In genomic region chr4:168139336-168139735, GRCh38 we compare ENCODE assay signal across 17 cellular contexts. TPM values are rescaled to one million over a fixed set of nuclear protein-coding genes. Genes with fewer than 3 reads are reported as not detected.
A peak's percentile ranks its signal among the peaks of the same experiment; 100 is the strongest.
DNase-seq lines count a peak whose midpoint lies in the region; ATAC-seq and TF ChIP-seq lines count a peak whose summit lies in the region.
"Had no signal": no experiment of that assay in that cellular context is flagged by ENCODE, and none has a peak within 500 bp of the region (broad histone marks: within the 10 kb centered on the region; RNA-seq: fewer than 3 reads in every experiment).

No MANE protein-coding gene starts in this region.

- H3K27me3 ChIP-seq in mammary epithelial cell (ENCODE audit: insufficient read depth, low read length) (no peaks in the 10 kb centered on the region), colonic mucosa (no peaks in the 10 kb centered on the region)
- H3K27me3 ChIP-seq: testis had no signal

- no peak overlapping the region for H3K27ac Mint-ChIP-seq in activated CD4-positive, alpha-beta T cell treated with anti-CD3 and anti-CD28 coated beads for 36 hours

- H3K36me3 Mint-ChIP-seq in activated CD4-positive, alpha-beta T cell treated with anti-CD3 and anti-CD28 coated beads for 36 hours (ENCODE audit: low read depth), result no peaks in the 10 kb centered on the region

- no peaks in the 10 kb centered on the region for H3K9me3 Mint-ChIP-seq in activated CD4-positive, alpha-beta T cell treated with anti-CD3 and anti-CD28 coated beads for 36 hours (ENCODE audit: low read depth)

- CTCF ChIA-PET in mammary epithelial cell (lab: Charles Lee; ENCODE audit: low non-redundant PET), result no interaction called here
- CTCF ChIA-PET in activated CD4-positive, alpha-beta T cell treated with anti-CD3 and anti-CD28 coated beads for 36 hours (lab: Charles Lee), result no interaction called here

- POLR2A ChIA-PET in activated CD4-positive, alpha-beta T cell treated with anti-CD3 and anti-CD28 coated beads for 36 hours (lab: Charles Lee), result no interaction called here

- H3K27ac ChIP-seq in mammary epithelial cell (ENCODE audit: insufficient read depth, low read depth, low read length), result peak overlapping the region; percentile 1
- H3K27ac ChIP-seq in colonic mucosa, result no peak overlapping the region
- H3K27ac ChIP-seq: testis had no signal

- no peak overlapping the region for H3K9ac ChIP-seq in mammary epithelial cell (ENCODE audit: insufficient read depth, low read length)
- H3K9ac ChIP-seq in colonic mucosa (ENCODE audit: low read depth in 2 of 2, low read length in 2 of 2), result no peak overlapping the region

- WGBS in mammary epithelial cell (ENCODE audit: low coverage, missing lambda C conversion rate), result 43% methylated on average over 5 of the region's 5 CpGs

- no peak for ATAC-seq in activated CD4-positive, alpha-beta T cell treated with anti-CD3 and anti-CD28 coated beads for 36 hours

- no peaks in the 10 kb centered on the region for H4K20me1 ChIP-seq in mammary epithelial cell (ENCODE audit: insufficient read depth, low read length)

- H3K27me3 Mint-ChIP-seq in activated CD4-positive, alpha-beta T cell treated with anti-CD3 and anti-CD28 coated beads for 36 hours, result peaks cover 5% of the 10 kb centered on the region

- BruUV-seq in mammary epithelial cell (replicated peaks; lab: Mats Ljungman, UMichigan), result no TSS peak

- in situ Hi-C loops in mammary epithelial cell (cut with MboI; ENCODE audit: low sequenced_read_pairs in 2 of 2), result no loop called here

- dilution Hi-C loops in mammary epithelial cell (cut with HindIII; ENCODE audit: low sequenced_read_pairs), result no loop called here

- no peak overlapping the region for H3K4me2 ChIP-seq in mammary epithelial cell (ENCODE audit: insufficient read depth, low read depth, low read length)

- H3K4me3 Mint-ChIP-seq in activated CD4-positive, alpha-beta T cell treated with anti-CD3 and anti-CD28 coated beads for 36 hours, result no peak overlapping the region

- H3K9me3 ChIP-seq in mammary epithelial cell (replicated peaks; ENCODE audit: insufficient read depth, low read length), result no peaks in the 10 kb centered on the region
- H3K9me3 ChIP-seq in colonic mucosa, result no peaks in the 10 kb centered on the region
- H3K9me3 ChIP-seq: testis had no signal

- H3K4me3 ChIP-seq in mammary epithelial cell (replicated peaks in 1 of 3; ENCODE audit: insufficient read depth in 1 of 3, low read depth in 2 of 3, low read length in 3 of 3), result no peak overlapping the region
- H3K4me3 ChIP-seq in colonic mucosa, result no peak overlapping the region
- H3K4me3 ChIP-seq: lung, testis had no signal

- H3K4me1 Mint-ChIP-seq in activated CD4-positive, alpha-beta T cell treated with anti-CD3 and anti-CD28 coated beads for 36 hours, result no peaks in the 10 kb centered on the region

- no peaks in the 10 kb centered on the region for H3K36me3 ChIP-seq in mammary epithelial cell (ENCODE audit: insufficient read depth, low read length)
- no peaks in the 10 kb centered on the region for H3K36me3 ChIP-seq in colonic mucosa

- H3K79me2 ChIP-seq in mammary epithelial cell (ENCODE audit: insufficient read depth, low read length), result no peaks in the 10 kb centered on the region

- DNase-seq in EL, result peak; percentile 80
- peak; percentile 52 for DNase-seq in NCI-H226
- peak; percentile 45 for DNase-seq in mammary epithelial cell
- DNase-seq in kidney tubule cell (ENCODE audit: low spot score), result peak; percentile 19
- DNase-seq in colonic mucosa, result no peak
- no peak for DNase-seq in activated CD4-positive, alpha-beta T cell treated with anti-CD3 and anti-CD28 coated beads for 36 hours
- DNase-seq in ecto neural progenitor cell (ENCODE audit: low spot score), result no peak
- DNase-seq in GM10266 (ENCODE audit: extremely low spot score), result no peak
- DNase-seq: AML-193; Calu3; glutamatergic neuron; NCI-H1436 treated with DMSO at 0.1 percent for 48 hours; NK-92 treated with Interleukin-12 subunit alpha and Interleukin-12 subunit beta, amount 100 ng/mL, for 24 hours; posterior cingulate gyrus; T-helper 1 cell; testis had no signal

- H2AFZ ChIP-seq in mammary epithelial cell (ENCODE audit: low read depth, low read length), result no peak overlapping the region

- intact Hi-C loops in mammary epithelial cell (cut with micrococcal nuclease), result loop anchor here (2.0 kb wide), 1 partner anchor 41 kb away; no protein-coding TSS in a partner anchor
- intact Hi-C loops in colonic mucosa (cut with DNase I), result no loop called here
- intact Hi-C loops in activated CD4-positive, alpha-beta T cell treated with anti-CD3 and anti-CD28 coated beads for 36 hours (cut with DNase I, micrococcal nuclease), result no loop called here

- TF ChIP-seq CTCF in mammary epithelial cell (conservative IDR thresholded peaks at IDR 0.05 in 1 of 2, IDR thresholded peaks at IDR 0.05 in 1 of 2; ENCODE audit: extremely low read depth in 1 of 2, insufficient read depth in 1 of 2, low read depth in 1 of 2, low read length in 2 of 2), result no peak
- no peak for TF ChIP-seq CTCF in colonic mucosa (IDR thresholded peaks at IDR 0.05)
- no peak for TF ChIP-seq CTCF in GM10266 (IDR thresholded peaks at IDR 0.05; ENCODE audit: control insufficient read depth, insufficient read depth, low read depth, missing control alignments)

- peaks cover 16% of the 10 kb centered on the region for H3K4me1 ChIP-seq in mammary epithelial cell (ENCODE audit: insufficient read depth, low read length)
- H3K4me1 ChIP-seq in colonic mucosa, result no peaks in the 10 kb centered on the region
- H3K4me1 ChIP-seq: testis had no signal

RNA-seq across cellular contexts. Expression of gene ANXA10, which starts 47.0 kb away (rescaled TPM):
- not detected for total RNA-seq in mammary epithelial cell
- 0.05 TPM for polyA plus RNA-seq in mammary epithelial cell
- not detected for polyA minus RNA-seq in mammary epithelial cell
- total RNA-seq in colonic mucosa, result under 1 TPM in 1 of 2 donors, not detected in 1; 0.30 TPM
- total RNA-seq in activated CD4-positive, alpha-beta T cell treated with anti-CD3 and anti-CD28 coated beads for 36 hours, result not detected
- total RNA-seq: lung had no signal

Comparison
In these comparisons a context has a peak if more than half of its experiments do, and no peak if none do; other contexts are left out.
1. DNase-seq: peak in EL (single experiment), NCI-H226 (single experiment), mammary epithelial cell (single experiment) and kidney tubule cell (single experiment); none in colonic mucosa (single experiment), activated CD4-positive, alpha-beta T cell treated with anti-CD3 and anti-CD28 coated beads for 36 hours (single experiment), ecto neural progenitor cell (single experiment) and GM10266 (single experiment).